Comparison of ENCODE assay signal across 8 cellular contexts in genomic region chr19:18464646-18465045, GRCh38. TPM values are rescaled to one million over a fixed set of nuclear protein-coding genes. Genes with fewer than 3 reads are reported as not detected.
DNase-seq lines count a peak whose midpoint lies in the region; ATAC-seq and TF ChIP-seq lines count a peak whose summit lies in the region.

No MANE protein-coding gene starts in this region.

- no peak overlapping the region for H3K14ac ChIP-seq in H9 (ENCODE audit: insufficient read depth, low read length)

- H2BK120ac ChIP-seq in H9 (ENCODE audit: low read depth, low read length, poor library complexity, severe bottlenecking) = no peak overlapping the region

- peaks cover 51% of the 10 kb centered on the region for H3K36me3 ChIP-seq in skeletal muscle satellite cell (ENCODE audit: insufficient read depth, low read length)

- H3K56ac ChIP-seq in H9 (ENCODE audit: insufficient read length, low read depth, low read length) = no peak overlapping the region

- H3K27ac Mint-ChIP-seq in H9 = peak overlapping the region in 2 of 3 experiments; percentile 19 to 85; a peak in 3 of 7 replicates
- H3K27ac Mint-ChIP-seq in T-helper 17 cell = peak overlapping the region; percentile 8
- H3K27ac Mint-ChIP-seq in CD14-positive monocyte = peak overlapping the region in 3 of 7 donors; percentile 12 to 70 (median 42)

- no peaks in the 10 kb centered on the region; the same call in 1 of the 2 replicates for H3K27me3 Mint-ChIP-seq in H9 (ENCODE audit: low read depth)
- H3K27me3 Mint-ChIP-seq in T-helper 17 cell = no peaks in the 10 kb centered on the region
- peaks cover 0 to 3% (median 0%) of the 10 kb centered on the region in 3 donors for H3K27me3 Mint-ChIP-seq in CD14-positive monocyte (ENCODE audit: low read depth in 3 of 3)

- H3K4ac ChIP-seq in H9 (ENCODE audit: low read depth, low read length) = no peak overlapping the region

- H3K23me2 ChIP-seq in H9 (ENCODE audit: insufficient read length, low read depth, low read length, poor library complexity, severe bottlenecking) = no peaks in the 10 kb centered on the region

- H2AK5ac ChIP-seq in H9 (ENCODE audit: insufficient read length, low read length) = no peak overlapping the region

- H3K4me1 Mint-ChIP-seq in H9 = peaks cover 0 to 3% of the 10 kb centered on the region in 2 experiments; a peak in 1 of 4 replicates
- peaks cover 26% of the 10 kb centered on the region for H3K4me1 Mint-ChIP-seq in T-helper 17 cell
- H3K4me1 Mint-ChIP-seq in CD14-positive monocyte = peaks cover 25% of the 10 kb centered on the region

- no peaks in the 10 kb centered on the region for H4K20me1 ChIP-seq in H9 (ENCODE audit: control insufficient read depth, insufficient read depth, insufficient read length)

- H3K9me3 ChIP-seq in H9 (ENCODE audit: control insufficient read depth, low read depth, low read length) (no peaks in the 10 kb centered on the region), T-helper 17 cell (ENCODE audit: control insufficient read depth, low read length, poor library complexity, severe bottlenecking) (no peaks in the 10 kb centered on the region), skeletal muscle satellite cell (replicated peaks; ENCODE audit: low read length) (no peaks in the 10 kb centered on the region)

- no peak overlapping the region for H3K23ac ChIP-seq in H9 (ENCODE audit: insufficient read length, low read depth, low read length)

- ATAC-seq in T-helper 17 cell = no peak
- ATAC-seq in GM18907 (IDR thresholded peaks at IDR 0.05; ENCODE audit: unreplicated experiment) = no peak
- no peak for ATAC-seq in HG02798 (IDR thresholded peaks at IDR 0.05; ENCODE audit: poor library complexity, unreplicated experiment)
- no peak for ATAC-seq in GM21717 (IDR thresholded peaks at IDR 0.05; ENCODE audit: unreplicated experiment)

- H3K36me3 Mint-ChIP-seq in H9 (ENCODE audit: insufficient read depth in 1 of 3, low read depth in 3 of 3) (peaks cover 8 to 29% (median 28%) of the 10 kb centered on the region in 3 experiments; a peak in 6 of 7 replicates), T-helper 17 cell (ENCODE audit: low read depth) (peaks cover 2% of the 10 kb centered on the region), CD14-positive monocyte (peaks cover 61 to 84% of the 10 kb centered on the region in 2 donors)

- H4K5ac ChIP-seq in H9 (ENCODE audit: insufficient read length, low read depth, low read length) = no peak overlapping the region

- DNase-seq in H9 = no peak
- DNase-seq in T-helper 17 cell = no peak
- DNase-seq in cardiac septum (ENCODE audit: low spot score) = peak; percentile 84
- DNase-seq in CD14-positive monocyte (ENCODE audit: low spot score) = no peak

- no CpG with 5 or more reads among the region's 8 CpGs for WGBS in H9 (ENCODE audit: extremely low coverage, insufficient read length, low lambda C conversion rate)

- H3K18ac ChIP-seq in H9 (ENCODE audit: insufficient read length, low read depth, low read length) = no peak overlapping the region

- H3K9ac ChIP-seq in H9 (ENCODE audit: extremely low read depth, insufficient read length, low read length) (no peak overlapping the region), skeletal muscle satellite cell (ENCODE audit: low read depth, low read length) (peak overlapping the region; percentile 4)

- H3K27ac ChIP-seq in H9 (ENCODE audit: insufficient read length, low read depth, low read length) = no peak overlapping the region

- H4K91ac ChIP-seq in H9 (ENCODE audit: insufficient read length, low read depth, low read length) = no peak overlapping the region

- H2BK5ac ChIP-seq in H9 (ENCODE audit: insufficient read length, low read length) = no peak overlapping the region

- no peak overlapping the region for H2AFZ ChIP-seq in H9 (ENCODE audit: low read length)

- no peak overlapping the region for H4K8ac ChIP-seq in H9 (replicated peaks; ENCODE audit: insufficient read length, low read depth, low read length)

- H2BK15ac ChIP-seq in H9 (ENCODE audit: low read depth, low read length) = no peak overlapping the region

- TF ChIP-seq CTCF in H9 (conservative IDR thresholded peaks at IDR 0.05) (no peak), CD14-positive monocyte (IDR thresholded peaks at IDR 0.05) (no peak)

- H2BK20ac ChIP-seq in H9 (ENCODE audit: low read depth, low read length, poor library complexity, severe bottlenecking) = no peak overlapping the region

- intact Hi-C loops in cardiac septum (cut with DNase I) = loop anchor here (5.0 to 10.0 kb wide), 5 partner anchors 43 to 383 kb away; partner anchors contain the start of genes REX1BD and UBA52
- intact Hi-C loops in CD14-positive monocyte (cut with micrococcal nuclease) = loop anchor here in 1 of 2 donors (1.0 to 5.0 kb wide), 2 partner anchors 8 to 123 kb away; partner anchors contain the start of gene REX1BD

- no peak overlapping the region for H2BK12ac ChIP-seq in H9 (ENCODE audit: insufficient read length, low read depth, low read length)

- no peaks in the 10 kb centered on the region for H3K27me3 ChIP-seq in H9 (ENCODE audit: insufficient read depth, low read length)
- H3K27me3 ChIP-seq in skeletal muscle satellite cell (ENCODE audit: control insufficient read depth, insufficient read depth, low read length) = no peaks in the 10 kb centered on the region

- H3K4me2 ChIP-seq in H9 (ENCODE audit: insufficient read depth, insufficient read length, low read length) = no peak overlapping the region
- H3K4me2 ChIP-seq in skeletal muscle satellite cell (ENCODE audit: low read length) = no peak overlapping the region

- H3T11ph ChIP-seq in H9 (ENCODE audit: low read length) = no peak overlapping the region

- H3K79me2 ChIP-seq in H9 (ENCODE audit: insufficient read depth, low read length) = no peaks in the 10 kb centered on the region

- H3K4me1 ChIP-seq in H9 (ENCODE audit: insufficient read depth, low read length) (no peaks in the 10 kb centered on the region), skeletal muscle satellite cell (ENCODE audit: control insufficient read depth, insufficient read depth, low read length) (peaks cover 40% of the 10 kb centered on the region)

- no peaks in the 10 kb centered on the region for H3K79me1 ChIP-seq in H9 (ENCODE audit: insufficient read depth, low read depth, low read length, poor library complexity, severe bottlenecking)

- no peaks in the 10 kb centered on the region for H3K9me3 Mint-ChIP-seq in H9
- H3K9me3 Mint-ChIP-seq in CD14-positive monocyte = peaks cover 0 to 2% (median 0%) of the 10 kb centered on the region in 7 donors

- no peak overlapping the region for H3K4me3 ChIP-seq in skeletal muscle satellite cell (ENCODE audit: low read length)

- H3K4me3 Mint-ChIP-seq in H9 (no peak overlapping the region), T-helper 17 cell (peak overlapping the region; percentile 28), CD14-positive monocyte (no peak overlapping the region)

RNA-seq across cellular contexts. Expression of gene ISYNA1, which starts 26.7 kb away (rescaled TPM):
- 241 and 255 TPM in 2 replicates for total RNA-seq in H9 (2021)
- total RNA-seq in T-helper 17 cell = 10 to 100 TPM; 37.6 to 39.6 TPM
- 32.9 TPM for total RNA-seq in cardiac septum
- total RNA-seq in skeletal muscle satellite cell (2012; rRNA removed) = 2.0 and 5.1 TPM in 2 replicates
- polyA plus RNA-seq in CD14-positive monocyte = not detected

RNA-seq across cellular contexts. Expression of gene SSBP4, which starts 45.4 kb away (rescaled TPM):
- total RNA-seq in H9 (2021) (46.1 and 50.0 TPM in 2 replicates), T-helper 17 cell (100 to 1,000 TPM; 112 to 113 TPM), cardiac septum (47.4 TPM)
- 72.2 and 73.2 TPM in 2 replicates for total RNA-seq in skeletal muscle satellite cell (2012; rRNA removed)
- polyA plus RNA-seq in CD14-positive monocyte = 10 to 100 TPM; 38.5 to 48.3 TPM

RNA-seq across cellular contexts. Expression of gene ELL, which starts 57.2 kb away (rescaled TPM):
- total RNA-seq in H9 (2021) (15.5 and 17.0 TPM in 2 replicates), T-helper 17 cell (10 to 100 TPM; 51.0 to 62.8 TPM), cardiac septum (9.9 TPM)
- total RNA-seq in skeletal muscle satellite cell (2012; rRNA removed) = 11.8 and 12.2 TPM in 2 replicates
- 10 to 100 TPM; 12.2 to 12.6 TPM for polyA plus RNA-seq in CD14-positive monocyte
